27 cellular contexts compared by ENCODE assay signal in the genomic region with DNA sequence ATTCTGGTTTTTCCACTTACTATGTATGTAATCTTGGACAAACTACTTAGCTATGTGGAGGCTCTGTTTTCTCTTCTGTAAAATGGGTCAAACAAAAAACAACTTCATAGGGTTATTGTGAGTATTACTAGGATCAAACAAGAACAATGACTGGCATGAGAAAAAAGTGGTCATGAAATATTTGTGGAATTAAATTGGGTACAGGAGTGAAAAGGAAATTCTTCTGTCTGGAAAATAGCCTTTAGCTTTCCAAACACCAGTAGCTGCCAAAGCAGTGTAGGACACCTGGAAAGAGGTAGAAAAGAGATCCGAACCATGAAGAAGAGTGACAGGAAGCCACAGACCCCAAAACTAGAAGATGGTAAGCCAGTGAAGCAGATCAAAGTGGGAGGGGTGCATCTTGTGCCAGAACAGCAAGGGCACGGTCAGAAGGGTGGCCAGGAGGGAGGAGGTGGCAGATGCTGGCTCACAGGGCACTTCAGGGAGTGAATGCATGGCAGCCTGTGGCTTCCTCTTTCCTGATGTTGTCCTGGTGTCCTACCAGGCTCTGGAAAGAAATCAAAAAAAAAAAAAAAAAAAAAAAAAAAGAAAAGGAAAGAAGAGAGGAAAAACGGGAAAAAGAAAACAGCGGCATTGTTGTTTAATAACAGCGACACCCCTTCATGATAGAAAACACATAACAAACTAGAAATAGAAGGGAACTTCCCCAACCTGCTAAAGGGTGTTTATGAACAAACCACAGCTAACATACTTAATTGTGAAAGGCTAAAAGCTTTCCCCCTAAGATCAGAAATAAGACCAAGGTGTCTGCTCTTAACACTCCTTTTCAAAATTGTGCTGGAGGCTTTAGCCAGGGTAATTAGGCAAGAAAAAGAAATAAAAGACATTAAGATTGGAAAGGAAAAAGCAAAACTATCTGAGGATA.
DNase-seq lines count a peak whose midpoint lies in the region; ATAC-seq, FAIRE-seq and TF ChIP-seq lines count a peak whose summit lies in the region.
"Had no signal": no experiment of that assay in that cellular context is flagged by ENCODE, and none has a peak within 500 bp of the region (broad histone marks: within the 10 kb centered on the region; RNA-seq: fewer than 3 reads in every experiment).

No MANE protein-coding gene starts in this region.

- 0 out of 2 replicates have a peak overlapping the region, but pooled peaks have one; percentile 81 for H3K4me2 ChIP-seq in K562 (ENCODE audit: insufficient read depth, low read length)

- no peak overlapping the region for H3K9ac ChIP-seq in K562 (ENCODE audit: insufficient read depth in 1 of 2, low read depth in 2 of 2, low read length in 2 of 2)

- H3K9me3 Mint-ChIP-seq in natural killer cell: peaks cover 0 to 8% of the 10 kb centered on the region in 2 donors

- no peak overlapping the region for H3K27ac ChIP-seq in heart right ventricle
- peak overlapping the region; percentile 92; the same call in 1 of the 3 replicates for H3K27ac ChIP-seq in K562 (ENCODE audit: extremely low read depth, low read depth, low read length)
- no peak overlapping the region for H3K27ac ChIP-seq in left lung

- no peaks in the 10 kb centered on the region for H3K36me3 Mint-ChIP-seq in natural killer cell
- H3K36me3 Mint-ChIP-seq: CD4-positive, alpha-beta memory T cell had no signal

- no peaks in the 10 kb centered on the region for H3K79me2 ChIP-seq in K562 (ENCODE audit: control insufficient read depth, insufficient read depth, low read length)

- H4K20me1 ChIP-seq in K562 (replicated peaks; ENCODE audit: control insufficient read depth, insufficient read depth, low read length): no peaks in the 10 kb centered on the region

- POLR2A ChIA-PET in K562 (lab: Yijun Ruan, JAX): no interaction called here

- H3K27me3 ChIP-seq in heart right ventricle: no peaks in the 10 kb centered on the region
- no peaks in the 10 kb centered on the region for H3K27me3 ChIP-seq in K562 (ENCODE audit: control insufficient read depth in 2 of 2, insufficient read depth in 2 of 2, low read length in 2 of 2)
- no peaks in the 10 kb centered on the region for H3K27me3 ChIP-seq in left lung

- TF ChIP-seq RAD21 in K562 (CRISPR knock-in tag; conservative IDR thresholded peaks at IDR 0.05 in 1 of 2, IDR thresholded peaks at IDR 0.05 in 1 of 2): no peak

- peaks cover 0 to 10% (median 0%) of the 10 kb centered on the region in 9 donors for H3K4me1 ChIP-seq in heart right ventricle
- H3K4me1 ChIP-seq in K562 (replicated peaks in 1 of 2; ENCODE audit: control insufficient read depth in 2 of 2, insufficient read depth in 2 of 2, low read length in 2 of 2): peaks cover 15 to 49% of the 10 kb centered on the region in 2 experiments; a peak in 4 of 5 replicates
- no peaks in the 10 kb centered on the region for H3K4me1 ChIP-seq in left lung

- DNase-seq in left ventricle myocardium superior: peak; percentile 17
- no peak for DNase-seq in heart right ventricle
- DNase-seq in Jurkat, Clone E6-1 (ENCODE audit: low read depth, low spot score): peak; percentile 12
- no peak for DNase-seq in K562 (ENCODE audit: extremely low read depth in 1 of 4, low spot score in 3 of 4)
- DNase-seq in natural killer cell: no peak
- DNase-seq in SIG-M5 treated with dmso at 0.1 percent for 504 hours (lab: John Stamatoyannopoulos, UW; ENCODE audit: unreplicated experiment): no peak
- DNase-seq in HPDE6-E6E7 (ENCODE audit: extremely low spot score): no peak
- DNase-seq in left lung: no peak
- DNase-seq: 8988T; ACHN; CD4-positive, alpha-beta memory T cell; DMS 273 treated with DMSO at 0.1 percent for 48 hours; DMS79 treated with DMSO at 0.1 percent for 48 hours; NCI-H1092 treated with DMSO at 0.1 percent for 48 hours; NCI-H1436; NCI-H187; NCI-H2081 treated with DMSO at 0.1 percent for 48 hours; NCI-H2171; NCI-H226; NCI-H510A; NCI-H69; Right ventricle myocardium superior; RPMI8226; SW 1271 had no signal

- no peak for ATAC-seq in left ventricle myocardium superior
- no peak for ATAC-seq in heart right ventricle
- no peak for ATAC-seq in K562
- no peak for ATAC-seq in natural killer cell
- no peak for ATAC-seq in left lung
- ATAC-seq: HepG2 had no signal

- FAIRE-seq in K562 (lab: Jason Lieb, UNC): no peak
- FAIRE-seq: GM18507, H54, HepG2 had no signal

- no peak overlapping the region for H3K4me3 Mint-ChIP-seq in natural killer cell
- H3K4me3 Mint-ChIP-seq: CD4-positive, alpha-beta memory T cell had no signal

- H3K4me3 ChIP-seq in heart right ventricle (no peak overlapping the region), K562 (no peak overlapping the region), left lung (no peak overlapping the region)
- no peak overlapping the region for H3K4me3 ChIP-seq in Jurkat, Clone E6-1 (ENCODE audit: low read length)

- BruUV-seq in K562 (replicated peaks; lab: Mats Ljungman, UMichigan): no TSS peak

- WGBS in heart right ventricle, 2 donors: 76 to 85% methylated on average over 5 of the region's 5 CpGs
- 92% methylated on average over 1 of the region's 5 CpGs for WGBS in K562 (ENCODE audit: insufficient coverage, low coverage, missing lambda C conversion rate)

- no peaks in the 10 kb centered on the region for H3K4me1 Mint-ChIP-seq in natural killer cell
- H3K4me1 Mint-ChIP-seq: CD4-positive, alpha-beta memory T cell had no signal

- TF ChIP-seq POLR2A in K562 (conservative IDR thresholded peaks at IDR 0.05): no peak

- peaks cover 3 to 17% of the 10 kb centered on the region in 2 donors for H3K27me3 Mint-ChIP-seq in natural killer cell (ENCODE audit: low read depth in 2 of 2)

- in situ Hi-C loops in K562 (cut with MboI): no loop called here

- TF ChIP-seq CTCF in heart right ventricle (IDR thresholded peaks at IDR 0.05): no peak
- no peak for TF ChIP-seq CTCF in K562 (IDR thresholded peaks at IDR 0.05 in 2 of 3, conservative IDR thresholded peaks at IDR 0.05 in 1 of 3; ENCODE audit: insufficient read depth in 2 of 3, low read depth in 1 of 3, low read length in 3 of 3)
- no peak for TF ChIP-seq CTCF in natural killer cell (IDR thresholded peaks at IDR 0.05)
- TF ChIP-seq CTCF in left lung (IDR thresholded peaks at IDR 0.05): no peak

- no peak overlapping the region for H3K27ac Mint-ChIP-seq in natural killer cell
- H3K27ac Mint-ChIP-seq: CD4-positive, alpha-beta memory T cell had no signal

- H2AFZ ChIP-seq in K562 (ENCODE audit: low read depth, low read length): no peak overlapping the region

- intact Hi-C loops in left ventricle myocardium superior (cut with micrococcal nuclease): no loop called here
- intact Hi-C loops in heart right ventricle (cut with DNase I): no loop called here
- intact Hi-C loops in K562 (cut with micrococcal nuclease): loop anchor here (5.0 kb wide), 2 partner anchors 36 to 81 kb away; no protein-coding TSS in a partner anchor
- intact Hi-C loops in natural killer cell (cut with micrococcal nuclease): no loop called here
- intact Hi-C loops in left lung (cut with DNase I): no loop called here

- H3K9me3 ChIP-seq in heart right ventricle (peaks cover 0 to 15% (median 4%) of the 10 kb centered on the region in 11 donors), K562 (replicated peaks; ENCODE audit: control insufficient read depth, insufficient read depth, low read depth, low read length) (no peaks in the 10 kb centered on the region; the same call in 1 of the 2 replicates), left lung (peaks cover 0 to 11% of the 10 kb centered on the region in 2 donors)

- CTCF ChIA-PET in K562 (lab: Yijun Ruan, JAX; ENCODE audit: low intra/inter-chr PET ratio): no interaction called here

- H3K9me1 ChIP-seq in K562 (ENCODE audit: control insufficient read depth, insufficient read depth, low read length): no peaks in the 10 kb centered on the region

- TF ChIP-seq EP300 in K562 (IDR thresholded peaks at IDR 0.05; ENCODE audit: low read length): no peak

- no peaks in the 10 kb centered on the region for H3K36me3 ChIP-seq in heart right ventricle
- H3K36me3 ChIP-seq in K562 (ENCODE audit: control insufficient read depth, insufficient read depth, low read length): no peaks in the 10 kb centered on the region
- H3K36me3 ChIP-seq in left lung: no peaks in the 10 kb centered on the region

TF ChIP-seq in K562, 482 proteins besides CTCF, POLR2A, EP300 and RAD21:
- peak; percentile 44; the same call in 1 of the 2 replicates for TF ChIP-seq BCOR (IDR thresholded peaks at IDR 0.05)
- peak; percentile 90 for TF ChIP-seq WHSC1 (IDR thresholded peaks at IDR 0.05; ENCODE audit: low read length)
- TF ChIP-seq BACH1 (tag; IDR thresholded peaks at IDR 0.05): 0 out of 2 replicates have a peak, but pooled peaks have one; percentile 2
- TF ChIP-seq OTX1 (CRISPR knock-in tag; IDR thresholded peaks at IDR 0.05): no peak
- TF ChIP-seq PML (IDR thresholded peaks at IDR 0.05; ENCODE audit: low read length): no peak
- TF ChIP-seq ZNF324 (CRISPR knock-in tag; IDR thresholded peaks at IDR 0.05): no peak
- TF ChIP-seq, protein P1, sequence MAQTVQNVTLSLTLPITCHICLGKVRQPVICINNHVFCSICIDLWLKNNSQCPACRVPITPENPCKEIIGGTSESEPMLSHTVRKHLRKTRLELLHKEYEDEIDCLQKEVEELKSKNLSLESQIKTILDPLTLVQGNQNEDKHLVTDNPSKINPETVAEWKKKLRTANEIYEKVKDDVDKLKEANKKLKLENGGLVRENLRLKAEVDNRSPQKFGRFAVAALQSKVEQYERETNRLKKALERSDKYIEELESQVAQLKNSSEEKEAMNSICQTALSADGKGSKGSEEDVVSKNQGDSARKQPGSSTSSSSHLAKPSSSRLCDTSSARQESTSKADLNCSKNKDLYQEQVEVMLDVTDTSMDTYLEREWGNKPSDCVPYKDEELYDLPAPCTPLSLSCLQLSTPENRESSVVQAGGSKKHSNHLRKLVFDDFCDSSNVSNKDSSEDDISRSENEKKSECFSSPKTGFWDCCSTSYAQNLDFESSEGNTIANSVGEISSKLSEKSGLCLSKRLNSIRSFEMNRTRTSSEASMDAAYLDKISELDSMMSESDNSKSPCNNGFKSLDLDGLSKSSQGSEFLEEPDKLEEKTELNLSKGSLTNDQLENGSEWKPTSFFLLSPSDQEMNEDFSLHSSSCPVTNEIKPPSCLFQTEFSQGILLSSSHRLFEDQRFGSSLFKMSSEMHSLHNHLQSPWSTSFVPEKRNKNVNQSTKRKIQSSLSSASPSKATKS (CRISPR knock-in tag; IDR thresholded peaks at IDR 0.05): no peak
- TF ChIP-seq ZNF197 (CRISPR knock-in tag; IDR thresholded peaks at IDR 0.05; ENCODE audit: low read depth): no peak
- TF ChIP-seq RBM25 (IDR thresholded peaks at IDR 0.05; ENCODE audit: low read depth, low read length, severe bottlenecking): peak; percentile 69
TF ChIP-seq in K562: peak in this region for 4.

Comparison
In these comparisons a context has a peak if more than half of its experiments do, and no peak if none do; other contexts are left out.
1. DNase-seq: peak in left ventricle myocardium superior (single experiment) and Jurkat, Clone E6-1 (single experiment); none in heart right ventricle (0 of 2), K562 (0 of 4), natural killer cell (single experiment), SIG-M5 treated with dmso at 0.1 percent for 504 hours (single experiment), HPDE6-E6E7 (single experiment) and left lung (0 of 2).